12 cellular contexts compared by ENCODE assay signal in the genomic region with DNA sequence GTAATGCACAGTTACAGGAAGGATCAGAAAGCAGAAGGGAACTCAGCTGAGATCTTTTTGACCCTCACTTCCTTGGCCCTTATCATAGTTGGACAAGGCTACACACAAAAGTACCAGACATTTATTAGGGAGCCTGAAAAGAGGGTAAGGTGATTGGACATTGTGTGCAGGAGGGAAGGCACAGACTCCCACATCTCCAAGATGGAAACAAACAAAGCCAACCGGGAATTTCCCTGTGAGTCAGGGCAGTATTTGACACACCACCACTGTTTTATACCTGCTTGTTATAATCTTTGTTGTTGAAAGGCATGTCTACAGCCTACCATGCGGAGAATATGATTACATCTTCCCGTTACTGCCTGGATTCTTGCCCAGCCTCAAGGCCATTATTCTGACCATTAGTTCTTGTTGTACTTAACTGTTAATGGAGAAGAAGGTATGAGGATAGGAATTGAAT. TPM values are rescaled to one million over a fixed set of nuclear protein-coding genes. Genes with fewer than 3 reads are reported as not detected.
DNase-seq lines count a peak whose midpoint lies in the region; ATAC-seq, FAIRE-seq and TF ChIP-seq lines count a peak whose summit lies in the region.
"Had no signal": no experiment of that assay in that cellular context is flagged by ENCODE, and none has a peak within 500 bp of the region (broad histone marks: within the 10 kb centered on the region; RNA-seq: fewer than 3 reads in every experiment).

No MANE protein-coding gene starts in this region.

- H4K20me1 ChIP-seq in HepG2 (ENCODE audit: insufficient read depth, low read length), result peaks cover 15% of the 10 kb centered on the region

- TF ChIP-seq CTCF in left ventricle myocardium inferior (IDR thresholded peaks at IDR 0.05; ENCODE audit: borderline replicate concordance) (no peak), HepG2 (CRISPR knock-in tag; IDR thresholded peaks at IDR 0.05) (no peak)

- no peaks in the 10 kb centered on the region for H3K27me3 ChIP-seq in left ventricle myocardium inferior (ENCODE audit: low read depth)
- H3K27me3 ChIP-seq in right cardiac atrium (ENCODE audit: control insufficient read depth, insufficient read depth), result no peaks in the 10 kb centered on the region
- H3K27me3 ChIP-seq in HepG2 (ENCODE audit: control insufficient read depth in 1 of 2, insufficient read depth in 2 of 2, low read length in 2 of 2), result no peaks in the 10 kb centered on the region; a peak in 2 of 5 replicates
- H3K27me3 ChIP-seq: SJSA1 had no signal

- H3K4me3 ChIP-seq in left ventricle myocardium inferior (no peak overlapping the region), right cardiac atrium (ENCODE audit: low read length) (no peak overlapping the region), HepG2 (replicated peaks in 1 of 3; ENCODE audit: insufficient read depth in 1 of 3, low read depth in 2 of 3, low read length in 3 of 3) (no peak overlapping the region)
- H3K4me3 ChIP-seq: SJSA1 had no signal

- TF ChIP-seq POLR2A in HepG2 (IDR thresholded peaks at IDR 0.05; ENCODE audit: insufficient read depth in 1 of 2, low read depth in 2 of 2, low read length in 2 of 2), result no peak

- 28% methylated on average over 3 of the region's 3 CpGs for WGBS in right cardiac atrium
- 49% methylated on average over 3 of the region's 3 CpGs for WGBS in HepG2 (ENCODE audit: low lambda C conversion rate)

- DNase-seq in left ventricle myocardium inferior (no peak), right cardiac atrium (no peak), astrocyte of the hippocampus (ENCODE audit: low read depth, low spot score) (peak; percentile 82), HepG2 (ENCODE audit: low spot score) (no peak), urothelium cell line (ENCODE audit: low spot score) (peak; percentile 6), cerebellar cortex (ENCODE audit: low spot score) (no peak), HTR-8/SVneo (ENCODE audit: insufficient read length, low spot score) (no peak)
- DNase-seq: activated CD4-positive, alpha-beta T cell treated with anti-CD3 and anti-CD28 coated beads, Interleukin-2, amount 50 U/mL, for 4 hours; amygdala; stimulated activated naive CD8-positive, alpha-beta T cell treated with anti-CD3 and anti-CD28 coated beads, Interleukin-15, Interleukin-2, amounts not matched to agents 100 U/mL and 50 U/mL, for 24 hours had no signal

- H3K79me2 ChIP-seq in HepG2 (ENCODE audit: insufficient read depth, low read length), result peaks cover 20% of the 10 kb centered on the region

- peak overlapping the region; percentile 20; the same call in 1 of the 2 replicates for H3K4me2 ChIP-seq in HepG2 (ENCODE audit: low read depth, low read length)

- peak overlapping the region; percentile 21 for H3K27ac ChIP-seq in left ventricle myocardium inferior (replicated peaks)
- no peak overlapping the region for H3K27ac ChIP-seq in right cardiac atrium (ENCODE audit: low read length)
- no peak overlapping the region for H3K27ac ChIP-seq in HepG2 (ENCODE audit: extremely low read length, insufficient read depth, low read length)
- H3K27ac ChIP-seq: SJSA1 had no signal

- TF ChIP-seq RAD21 in HepG2 (CRISPR knock-in tag; IDR thresholded peaks at IDR 0.05), result no peak

- H3K36me3 ChIP-seq in left ventricle myocardium inferior (no peaks in the 10 kb centered on the region), HepG2 (replicated peaks in 1 of 2; ENCODE audit: control insufficient read depth in 1 of 2, insufficient read depth in 2 of 2, low read length in 2 of 2) (0 out of 5 replicates have a peak, but pooled peaks cover 0 to 1% of the 10 kb centered on the region in 2 experiments)

- POLR2A ChIA-PET in HepG2 (lab: Yijun Ruan, JAX), result interaction anchor here (1.3 to 1.7 kb wide), 2 partner anchors 25 to 26 kb away, joined by 3 to 5 read pairs; a partner anchor contains a TSS

- intact Hi-C loops in left ventricle myocardium inferior (cut with micrococcal nuclease) (no loop called here), right cardiac atrium (cut with DNase I) (no loop called here), HepG2 (cut with micrococcal nuclease; ENCODE audit: unreplicated experiment) (no loop called here)

- BruUV-seq in HepG2 (replicated peaks; lab: Mats Ljungman, UMichigan), result no TSS peak

- FAIRE-seq in HepG2 (lab: Jason Lieb, UNC) (no peak), urothelium cell line (lab: Jason Lieb, UNC) (no peak), HTR-8/SVneo (lab: Jason Lieb, UNC) (no peak)

- H3K4me1 ChIP-seq in left ventricle myocardium inferior, result peaks cover 39% of the 10 kb centered on the region
- no peaks in the 10 kb centered on the region for H3K4me1 ChIP-seq in right cardiac atrium (ENCODE audit: control insufficient read depth, insufficient read depth, low read length)
- peaks cover 42% of the 10 kb centered on the region for H3K4me1 ChIP-seq in HepG2 (ENCODE audit: insufficient read depth, low read length)

- peak overlapping the region; percentile 50 for H2AFZ ChIP-seq in HepG2 (ENCODE audit: low read length)

- ATAC-seq in right cardiac atrium, result no peak
- no peak for ATAC-seq in HepG2
- ATAC-seq in activated CD4-positive, CD25-positive, alpha-beta regulatory T cell treated with anti-CD3 and anti-CD28 coated beads, Interleukin-2, amount 50 U/mL, for 24 hours, result no peak
- ATAC-seq: stimulated activated naive CD8-positive, alpha-beta T cell treated with anti-CD3 and anti-CD28 coated beads, Interleukin-15, Interleukin-2, amounts not matched to agents 100 U/mL and 50 U/mL, for 24 hours had no signal

- TF ChIP-seq EP300 in HepG2 (IDR thresholded peaks at IDR 0.05; ENCODE audit: low read depth in 2 of 2, low read length in 2 of 2) (no peak), HepG2 (CRISPR knock-in tag; IDR thresholded peaks at IDR 0.05; ENCODE audit: borderline replicate concordance) (no peak)

- no peak overlapping the region for H3K9ac ChIP-seq in HepG2 (ENCODE audit: insufficient read depth, low read depth, low read length)

- CTCF ChIA-PET in HepG2 (lab: Yijun Ruan, JAX; ENCODE audit: low intra/inter-chr PET ratio, low total read pairs), result no interaction called here

- in situ Hi-C loops in HepG2 (cut with HindIII; ENCODE audit: extremely low pct_ligation_motif_present, low pct_unique_long_range_greater_than_20kb), result no loop called here

- H3K9me3 ChIP-seq in left ventricle myocardium inferior (replicated peaks) (no peaks in the 10 kb centered on the region), right cardiac atrium (ENCODE audit: control insufficient read depth, low read length) (no peaks in the 10 kb centered on the region), HepG2 (ENCODE audit: low read length) (no peaks in the 10 kb centered on the region)
- H3K9me3 ChIP-seq: SJSA1 had no signal

RNA-seq across cellular contexts. Expression of a gene that starts 3.0 kb away (rescaled TPM):
- total RNA-seq in left ventricle myocardium inferior (80.8 TPM), right cardiac atrium (100 to 1,000 TPM in 2 of 4 donors, 10 to 100 TPM in 2; 88.5 to 116 (median 99.4) TPM), HepG2 (2016; rRNA removed; fragmentation: Illumina TruSeq; extraction: Trizol) (353 and 516 TPM in 2 replicates)
- polyA plus RNA-seq in right cardiac atrium (77.4 TPM), HepG2 (2011; rRNA removed) (126 and 181 TPM in 2 replicates)
- 171 and 222 TPM in 2 replicates for total RNA-seq in HepG2 (2016; cell fraction: cytosol; rRNA removed; fragmentation: Illumina TruSeq; extraction: Trizol; ENCODE audit: low read depth)
- 344 and 513 TPM in 2 replicates for total RNA-seq in HepG2 (2016; cell fraction: insoluble cytoplasmic fraction; rRNA removed; fragmentation: Illumina TruSeq; extraction: Trizol)
- total RNA-seq in HepG2 (2016; cell fraction: membrane; rRNA removed; fragmentation: Illumina TruSeq; extraction: Trizol), result 489 and 661 TPM in 2 replicates
- total RNA-seq in HepG2 (2016; cell fraction: nucleus; rRNA removed; fragmentation: Illumina TruSeq; extraction: Trizol), result 151 and 183 TPM in 2 replicates
- 77.6 and 97.0 TPM in 2 replicates for polyA plus RNA-seq in HepG2 (2011; cell fraction: cytosol; rRNA removed)
- 33.8 and 51.9 TPM in 2 replicates for polyA plus RNA-seq in HepG2 (2011; cell fraction: nucleus; rRNA removed)
- 266 and 303 TPM in 2 replicates for polyA plus RNA-seq in HepG2 (2012)
- polyA plus RNA-seq in HepG2 (2016; cell fraction: cytosol; fragmentation: Illumina TruSeq; extraction: Trizol; ENCODE audit: low read depth), result 201 and 216 TPM in 2 replicates
- 389 and 398 TPM in 2 replicates for polyA plus RNA-seq in HepG2 (2016; cell fraction: insoluble cytoplasmic fraction; fragmentation: Illumina TruSeq; extraction: Trizol; ENCODE audit: low read depth)
- 391 and 469 TPM in 2 replicates for polyA plus RNA-seq in HepG2 (2016; cell fraction: membrane; fragmentation: Illumina TruSeq; extraction: Trizol; ENCODE audit: low read depth)
- polyA plus RNA-seq in HepG2 (2016; cell fraction: nucleus; fragmentation: Illumina TruSeq; extraction: Trizol; ENCODE audit: insufficient read depth, low read depth), result 161 and 166 TPM in 2 replicates
- 56.2 and 117 TPM in 2 replicates for polyA minus RNA-seq in HepG2 (2011; rRNA and poly(A)+ RNA removed; ENCODE audit: low replicate concordance)
- polyA minus RNA-seq in HepG2 (2011; cell fraction: cytosol; rRNA and poly(A)+ RNA removed), result 177 and 216 TPM in 2 replicates
- polyA minus RNA-seq in HepG2 (2011; cell fraction: nucleus; rRNA and poly(A)+ RNA removed), result 101 and 119 TPM in 2 replicates

RNA-seq across cellular contexts. Expression of a gene that starts 25.5 kb away (rescaled TPM):
- total RNA-seq in left ventricle myocardium inferior (13.0 TPM), right cardiac atrium (10 to 100 TPM; 12.9 to 17.3 (median 14.9) TPM), HepG2 (2016; rRNA removed; fragmentation: Illumina TruSeq; extraction: Trizol) (39.2 and 40.9 TPM in 2 replicates)
- polyA plus RNA-seq in right cardiac atrium (4.2 TPM), HepG2 (2011; rRNA removed) (9.6 and 14.8 TPM in 2 replicates)
- total RNA-seq in HepG2 (2016; cell fraction: cytosol; rRNA removed; fragmentation: Illumina TruSeq; extraction: Trizol; ENCODE audit: low read depth), result 18.5 and 20.2 TPM in 2 replicates
- 39.1 and 40.7 TPM in 2 replicates for total RNA-seq in HepG2 (2016; cell fraction: insoluble cytoplasmic fraction; rRNA removed; fragmentation: Illumina TruSeq; extraction: Trizol)
- 48.1 and 48.6 TPM in 2 replicates for total RNA-seq in HepG2 (2016; cell fraction: membrane; rRNA removed; fragmentation: Illumina TruSeq; extraction: Trizol)
- total RNA-seq in HepG2 (2016; cell fraction: nucleus; rRNA removed; fragmentation: Illumina TruSeq; extraction: Trizol), result 24.0 and 26.0 TPM in 2 replicates
- 5.6 and 9.1 TPM in 2 replicates for polyA plus RNA-seq in HepG2 (2011; cell fraction: cytosol; rRNA removed)
- polyA plus RNA-seq in HepG2 (2011; cell fraction: nucleus; rRNA removed), result 5.7 and 10.0 TPM in 2 replicates
- polyA plus RNA-seq in HepG2 (2012), result 25.1 and 33.5 TPM in 2 replicates
- 21.4 and 34.4 TPM in 2 replicates for polyA plus RNA-seq in HepG2 (2016; cell fraction: cytosol; fragmentation: Illumina TruSeq; extraction: Trizol; ENCODE audit: low read depth)
- 45.6 and 45.7 TPM in 2 replicates for polyA plus RNA-seq in HepG2 (2016; cell fraction: insoluble cytoplasmic fraction; fragmentation: Illumina TruSeq; extraction: Trizol; ENCODE audit: low read depth)
- polyA plus RNA-seq in HepG2 (2016; cell fraction: membrane; fragmentation: Illumina TruSeq; extraction: Trizol; ENCODE audit: low read depth), result 33.8 and 40.8 TPM in 2 replicates
- polyA plus RNA-seq in HepG2 (2016; cell fraction: nucleus; fragmentation: Illumina TruSeq; extraction: Trizol; ENCODE audit: insufficient read depth, low read depth), result 30.7 and 35.5 TPM in 2 replicates
- 2.7 and 4.6 TPM in 2 replicates for polyA minus RNA-seq in HepG2 (2011; rRNA and poly(A)+ RNA removed; ENCODE audit: low replicate concordance)
- 3.0 and 5.1 TPM in 2 replicates for polyA minus RNA-seq in HepG2 (2011; cell fraction: cytosol; rRNA and poly(A)+ RNA removed)
- 13.8 and 15.5 TPM in 2 replicates for polyA minus RNA-seq in HepG2 (2011; cell fraction: nucleus; rRNA and poly(A)+ RNA removed)

RNA-seq across cellular contexts. Expression of a gene that starts 26.0 kb away (rescaled TPM):
- total RNA-seq in left ventricle myocardium inferior (0.91 TPM), right cardiac atrium (1 to 10 TPM in 2 of 4 donors, under 1 TPM in 2; 0.39 to 1.5 (median 0.84) TPM), HepG2 (2016; rRNA removed; fragmentation: Illumina TruSeq; extraction: Trizol) (48.3 and 82.7 TPM in 2 replicates)
- polyA plus RNA-seq in right cardiac atrium (0.34 TPM), HepG2 (2011; rRNA removed) (4.6 and 8.5 TPM in 2 replicates)
- total RNA-seq in HepG2 (2016; cell fraction: cytosol; rRNA removed; fragmentation: Illumina TruSeq; extraction: Trizol; ENCODE audit: low read depth), result 5.5 and 6.4 TPM in 2 replicates
- 49.7 and 80.9 TPM in 2 replicates for total RNA-seq in HepG2 (2016; cell fraction: insoluble cytoplasmic fraction; rRNA removed; fragmentation: Illumina TruSeq; extraction: Trizol)
- 14.7 and 18.6 TPM in 2 replicates for total RNA-seq in HepG2 (2016; cell fraction: membrane; rRNA removed; fragmentation: Illumina TruSeq; extraction: Trizol)
- 37.9 and 39.0 TPM in 2 replicates for total RNA-seq in HepG2 (2016; cell fraction: nucleus; rRNA removed; fragmentation: Illumina TruSeq; extraction: Trizol)
- polyA plus RNA-seq in HepG2 (2011; cell fraction: cytosol; rRNA removed), result 4.6 and 5.2 TPM in 2 replicates
- polyA plus RNA-seq in HepG2 (2011; cell fraction: nucleus; rRNA removed), result 2.9 and 3.8 TPM in 2 replicates
- polyA plus RNA-seq in HepG2 (2012), result 8.3 and 17.9 TPM in 2 replicates
- polyA plus RNA-seq in HepG2 (2016; cell fraction: cytosol; fragmentation: Illumina TruSeq; extraction: Trizol; ENCODE audit: low read depth), result 1.7 and 2.4 TPM in 2 replicates
- polyA plus RNA-seq in HepG2 (2016; cell fraction: insoluble cytoplasmic fraction; fragmentation: Illumina TruSeq; extraction: Trizol; ENCODE audit: low read depth), result 48.9 and 49.4 TPM in 2 replicates
- polyA plus RNA-seq in HepG2 (2016; cell fraction: membrane; fragmentation: Illumina TruSeq; extraction: Trizol; ENCODE audit: low read depth), result 3.8 and 6.0 TPM in 2 replicates
- polyA plus RNA-seq in HepG2 (2016; cell fraction: nucleus; fragmentation: Illumina TruSeq; extraction: Trizol; ENCODE audit: insufficient read depth, low read depth), result 33.3 and 34.0 TPM in 2 replicates
- polyA minus RNA-seq in HepG2 (2011; rRNA and poly(A)+ RNA removed; ENCODE audit: low replicate concordance), result 3.1 and 6.2 TPM in 2 replicates
- 8.4 and 8.8 TPM in 2 replicates for polyA minus RNA-seq in HepG2 (2011; cell fraction: cytosol; rRNA and poly(A)+ RNA removed)
- polyA minus RNA-seq in HepG2 (2011; cell fraction: nucleus; rRNA and poly(A)+ RNA removed), result 10.6 and 11.1 TPM in 2 replicates

Comparison
In these comparisons a context has a peak if more than half of its experiments do, and no peak if none do; other contexts are left out.
1. DNase-seq: peak in astrocyte of the hippocampus (single experiment) and urothelium cell line (single experiment); none in left ventricle myocardium inferior (single experiment), right cardiac atrium (0 of 3), HepG2 (single experiment), cerebellar cortex (single experiment) and HTR-8/SVneo (single experiment).